In the genomic region with DNA sequence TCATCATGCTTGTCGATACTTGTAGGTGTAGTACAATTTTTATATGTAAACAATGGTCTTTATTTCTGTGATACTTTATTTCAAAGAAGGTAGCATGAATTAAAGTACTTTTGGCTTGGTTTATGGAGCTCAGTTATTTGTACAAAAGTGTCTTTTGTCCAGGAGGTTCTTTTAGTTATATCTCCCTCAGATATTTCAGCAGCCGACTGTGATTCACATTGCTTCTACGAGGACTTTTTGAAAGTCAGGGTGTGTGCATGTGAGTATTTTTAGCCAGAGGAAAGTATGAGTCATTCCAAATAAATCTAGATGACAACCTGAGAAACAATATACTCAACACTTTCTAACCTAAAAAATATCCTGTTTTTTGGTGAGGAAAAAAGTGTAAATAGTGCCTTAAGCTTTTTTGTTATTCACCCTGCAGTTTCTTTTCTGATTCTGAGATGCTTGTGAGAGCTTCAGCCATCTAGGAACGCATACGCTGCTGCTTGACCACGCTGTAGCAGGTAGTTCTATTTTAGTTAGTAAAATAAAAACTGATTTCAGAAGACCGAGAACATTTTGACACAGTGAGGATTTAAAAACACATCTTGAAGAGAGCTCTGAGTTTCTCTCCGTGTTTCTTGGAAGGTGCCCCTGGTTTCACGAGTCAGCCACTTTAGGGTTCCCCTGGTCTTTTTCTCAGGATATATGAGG, we compare ENCODE assay signal across 8 cellular contexts. TPM values are rescaled to one million over a fixed set of nuclear protein-coding genes. Genes with fewer than 3 reads are reported as not detected.
DNase-seq lines count a peak whose midpoint lies in the region; ATAC-seq lines count a peak whose summit lies in the region.

No MANE protein-coding gene starts in this region.

- POLR2A ChIA-PET in T-cell (lab: Charles Lee): interaction anchor here in 1 of 2 donors (0.6 kb wide), 2 partner anchors 17 to 18 kb away, joined by 3 to 6 read pairs; no protein-coding TSS in a partner anchor
- POLR2A ChIA-PET in naive thymus-derived CD4-positive, alpha-beta T cell (lab: Charles Lee): interaction anchor here (0.7 to 4.7 kb wide), 7 partner anchors 14 to 215 kb away, joined by 3 to 36 read pairs (median 3); no protein-coding TSS in a partner anchor

- H3K9me3 ChIP-seq in naive thymus-derived CD4-positive, alpha-beta T cell (ENCODE audit: control insufficient read depth in 2 of 3, low read length in 3 of 3): no peaks in the 10 kb centered on the region

- peak overlapping the region; percentile 83 for H3K27ac ChIP-seq in naive thymus-derived CD4-positive, alpha-beta T cell (ENCODE audit: low read depth, low read length)

- CTCF ChIA-PET in T-cell (lab: Charles Lee): interaction anchor here in 1 of 2 donors (0.6 to 1.3 kb wide), 3 partner anchors 14 to 281 kb away, joined by 3 to 5 read pairs (median 4); no protein-coding TSS in a partner anchor
- CTCF ChIA-PET in naive thymus-derived CD4-positive, alpha-beta T cell (lab: Charles Lee): interaction anchor here (0.6 to 2.3 kb wide), 4 partner anchors 16 to 566 kb away, joined by 3 to 5 read pairs (median 4); no protein-coding TSS in a partner anchor

- no peaks in the 10 kb centered on the region for H3K9me3 Mint-ChIP-seq in T-cell
- no peaks in the 10 kb centered on the region for H3K9me3 Mint-ChIP-seq in naive thymus-derived CD4-positive, alpha-beta T cell

- ATAC-seq in GM18873 (IDR thresholded peaks at IDR 0.05; ENCODE audit: low FRiP score, unreplicated experiment) (peak; percentile 40), HG03196 (IDR thresholded peaks at IDR 0.05; ENCODE audit: unreplicated experiment) (peak; percentile 64), T-cell (replicated peaks in 1 of 4) (peak; percentile 13 to 62 (median 60))
- ATAC-seq in naive thymus-derived CD4-positive, alpha-beta T cell: peak; percentile 13

- H3K27ac Mint-ChIP-seq in T-cell: peak overlapping the region; percentile 95 to 99
- H3K27ac Mint-ChIP-seq in naive thymus-derived CD4-positive, alpha-beta T cell: peak overlapping the region; percentile 86 to 98 (median 94)

- H3K36me3 ChIP-seq in naive thymus-derived CD4-positive, alpha-beta T cell (ENCODE audit: control insufficient read depth in 2 of 3, insufficient read depth in 3 of 3, low read length in 3 of 3): peaks cover 0 to 14% (median 0%) of the 10 kb centered on the region in 3 experiments

- peak; percentile 86 for DNase-seq in AG20443 (ENCODE audit: low spot score)
- DNase-seq in T-cell: peak in 1 of 34 experiments; percentile 19
- DNase-seq in epidermal melanocyte (ENCODE audit: insufficient read length, low spot score): peak; percentile 50
- peak in 3 of 9 donors; percentile 19 to 49 (median 26) for DNase-seq in naive thymus-derived CD4-positive, alpha-beta T cell
- DNase-seq in NCI-H1105 treated with DMSO at 0.1 percent for 48 hours (lab: John Stamatoyannopoulos, UW): no peak
- DNase-seq in NCI-H510A treated with DMSO at 0.1 percent for 48 hours (lab: John Stamatoyannopoulos, UW): no peak

- no peaks in the 10 kb centered on the region for H3K27me3 Mint-ChIP-seq in T-cell
- H3K27me3 Mint-ChIP-seq in naive thymus-derived CD4-positive, alpha-beta T cell: no peaks in the 10 kb centered on the region

- H3K4me3 ChIP-seq in naive thymus-derived CD4-positive, alpha-beta T cell (ENCODE audit: low read length): peak overlapping the region; percentile 12

- intact Hi-C loops in naive thymus-derived CD4-positive, alpha-beta T cell (cut with micrococcal nuclease): loop anchor here (1.0 to 10.0 kb wide), 8 partner anchors 15 to 229 kb away; partner anchors contain the start of gene GET4 (in 1 of the 2)

- no peaks in the 10 kb centered on the region for H3K27me3 ChIP-seq in naive thymus-derived CD4-positive, alpha-beta T cell (ENCODE audit: control insufficient read depth in 2 of 2, insufficient read depth in 2 of 2, low read length in 2 of 2)

- peaks cover 16% of the 10 kb centered on the region for H3K36me3 Mint-ChIP-seq in T-cell
- peaks cover 0 to 12% (median 5%) of the 10 kb centered on the region in 5 donors for H3K36me3 Mint-ChIP-seq in naive thymus-derived CD4-positive, alpha-beta T cell

- peaks cover 23 to 36% of the 10 kb centered on the region in 2 donors for H3K4me1 ChIP-seq in naive thymus-derived CD4-positive, alpha-beta T cell (ENCODE audit: control insufficient read depth in 2 of 2, insufficient read depth in 2 of 2, low read length in 2 of 2)

- peak overlapping the region; percentile 72 to 85 (median 80) for H3K4me3 Mint-ChIP-seq in T-cell
- peak overlapping the region; percentile 64 to 89 (median 84) for H3K4me3 Mint-ChIP-seq in naive thymus-derived CD4-positive, alpha-beta T cell

- peaks cover 56 to 80% (median 65%) of the 10 kb centered on the region in 3 donors for H3K4me1 Mint-ChIP-seq in T-cell
- peaks cover 38 to 67% (median 57%) of the 10 kb centered on the region in 7 donors for H3K4me1 Mint-ChIP-seq in naive thymus-derived CD4-positive, alpha-beta T cell

RNA-seq across cellular contexts. Expression of gene SUN1, which starts 0.5 kb away (rescaled TPM):
- 100 to 1,000 TPM in 3 of 5 donors, 10 to 100 TPM in 2; 90.8 to 299 (median 279) TPM for total RNA-seq in T-cell
- 100 to 1,000 TPM in 3 of 5 experiments, 10 to 100 TPM in 2; 58.4 to 254 (median 114) TPM for total RNA-seq in naive thymus-derived CD4-positive, alpha-beta T cell
- 10 to 100 TPM; 39.4 to 69.0 TPM for polyA plus RNA-seq in naive thymus-derived CD4-positive, alpha-beta T cell

RNA-seq across cellular contexts. Expression of gene GET4, which starts 44.6 kb away (rescaled TPM):
- 10 to 100 TPM; 52.2 to 76.4 (median 54.7) TPM for total RNA-seq in T-cell
- total RNA-seq in naive thymus-derived CD4-positive, alpha-beta T cell: 10 to 100 TPM; 42.6 to 82.1 (median 52.6) TPM
- 10 to 100 TPM; 20.5 to 38.6 TPM for polyA plus RNA-seq in naive thymus-derived CD4-positive, alpha-beta T cell

Comparison
In these comparisons a context has a peak if more than half of its experiments do, and no peak if none do; other contexts are left out.
1. DNase-seq: peak in AG20443 (single experiment) and epidermal melanocyte (single experiment); none in NCI-H1105 treated with DMSO at 0.1 percent for 48 hours (single experiment) and NCI-H510A treated with DMSO at 0.1 percent for 48 hours (single experiment).
2. ATAC-seq: peak in every context shown above with its lines; median percentile 64 in HG03196; 60 in T-cell; 40 in GM18873; 13 in naive thymus-derived CD4-positive, alpha-beta T cell.